In genomic region chr7:102667523-102667922, GRCh38 we compare ENCODE assay signal across 15 cellular contexts. TPM values are rescaled to one million over a fixed set of nuclear protein-coding genes. Genes with fewer than 3 reads are reported as not detected.
"Had no signal": no experiment of that assay in that cellular context is flagged by ENCODE, and none has a peak within 500 bp of the region (broad histone marks: within the 10 kb centered on the region; RNA-seq: fewer than 3 reads in every experiment).

No MANE protein-coding gene starts in this region.

RNA-seq across cellular contexts. Expression of gene SPDYE2B, which starts 17.4 kb away (rescaled TPM):
- total RNA-seq: activated CD8-positive, alpha-beta T cell treated with anti-CD3 and anti-CD28 coated beads for 36 hours; activated T-cell treated with anti-CD3 and anti-CD28 coated beads, Interleukin-2, amount 50 U/mL, for 4 hours; activated T-helper 17 cell treated with anti-CD3 and anti-CD28 coated beads, Interleukin-2, amount 50 U/mL, for 72 hours; body of pancreas; chondrocyte; dermis blood vessel endothelial cell; esophagus squamous epithelium; fibroblast of lung; fibroblast of villous mesenchyme; gastroesophageal sphincter; glomerular endothelial cell; T-cell; T-helper 2 cell treated with Interferon-gamma antibody and Interleukin-4, amounts not matched to agents 100 ng/mL and 5 ng/mL, for 36 hours; WTC11 had no signal
- polyA plus RNA-seq: adipose tissue, fibroblast of lung had no signal
